ENCODE assay signal across 18 cellular contexts in genomic region chr4:6092131-6092530, GRCh38.
DNase-seq lines count a peak whose midpoint lies in the region; ATAC-seq lines count a peak whose summit lies in the region.
"Had no signal": no experiment of that assay in that cellular context is flagged by ENCODE, and none has a peak within 500 bp of the region (broad histone marks: within the 10 kb centered on the region; RNA-seq: fewer than 3 reads in every experiment).

No MANE protein-coding gene starts in this region.

- CTCF ChIA-PET in CD4-positive, alpha-beta memory T cell (lab: Charles Lee; ENCODE audit: partially characterized antibody), result no interaction called here

- peaks cover 21% of the 10 kb centered on the region for H3K4me1 ChIP-seq in BLaER1
- peaks cover 11% of the 10 kb centered on the region for H3K4me1 ChIP-seq in CD4-positive, alpha-beta memory T cell (ENCODE audit: insufficient read depth, low read length)
- H3K4me1 ChIP-seq: Caco-2, HAP-1, transverse colon had no signal

- peak overlapping the region in 4 of 8 donors; percentile 2 to 64 (median 24) for H3K4me3 Mint-ChIP-seq in CD4-positive, alpha-beta memory T cell
- no peak overlapping the region for H3K4me3 Mint-ChIP-seq in stimulated activated naive B cell treated with anti-CD40 and anti-IgM and Interleukin-4, amounts not matched to agents 10 μg/mL and 1 μg/mL and 100 μg/mL, for 72 hours

- POLR2A ChIA-PET in CD4-positive, alpha-beta memory T cell (lab: Charles Lee; ENCODE audit: partially characterized antibody), result no interaction called here

- H3K27me3 ChIP-seq in BLaER1, result no peaks in the 10 kb centered on the region
- H3K27me3 ChIP-seq in CD4-positive, alpha-beta memory T cell (ENCODE audit: insufficient read depth, low read length), result no peaks in the 10 kb centered on the region
- H3K27me3 ChIP-seq: MG63, transverse colon had no signal

- H3K27ac Mint-ChIP-seq in CD4-positive, alpha-beta memory T cell, result peak overlapping the region in 5 of 7 donors; percentile 15 to 81 (median 58)
- H3K27ac Mint-ChIP-seq in stimulated activated naive B cell treated with anti-CD40 and anti-IgM and Interleukin-4, amounts not matched to agents 10 μg/mL and 1 μg/mL and 100 μg/mL, for 72 hours, result no peak overlapping the region

- H3K4me3 ChIP-seq in BLaER1, result no peak overlapping the region
- H3K4me3 ChIP-seq in CD4-positive, alpha-beta memory T cell (ENCODE audit: low read length in 2 of 2), result no peak overlapping the region
- H3K4me3 ChIP-seq: HAP-1, MG63, transverse colon had no signal

- peak overlapping the region; percentile 57 for H3K4me2 ChIP-seq in BLaER1

- H4K20me1 ChIP-seq in BLaER1, result no peaks in the 10 kb centered on the region

- H3K4me1 Mint-ChIP-seq in CD4-positive, alpha-beta memory T cell, result peaks cover 11 to 24% (median 14%) of the 10 kb centered on the region in 4 donors
- no peaks in the 10 kb centered on the region for H3K4me1 Mint-ChIP-seq in stimulated activated naive B cell treated with anti-CD40 and anti-IgM and Interleukin-4, amounts not matched to agents 10 μg/mL and 1 μg/mL and 100 μg/mL, for 72 hours

- DNase-seq in CD4-positive, alpha-beta memory T cell, result no peak
- DNase-seq in NCI-H2029 treated with DMSO at 0.1 percent for 48 hours (lab: John Stamatoyannopoulos, UW), result peak; percentile 48
- DNase-seq in activated T-cell treated with anti-CD3 and anti-CD28 coated beads, Interleukin-2, amount 50 U/mL, for 48 hours, result no peak
- DNase-seq in stimulated activated naive B cell treated with anti-CD40 and anti-IgM and Interleukin-4, amounts not matched to agents 10 μg/mL and 1 μg/mL and 100 μg/mL, for 72 hours, result no peak
- no peak for DNase-seq in MV-4-11 (lab: John Stamatoyannopoulos, UW)
- DNase-seq: activated CD4-positive, CD25-positive, alpha-beta regulatory T cell treated with anti-CD3 and anti-CD28 coated beads, Interleukin-2, amount 50 U/mL, for 72 hours; Caco-2; EL; MG63; NCI-H1436; OCI-M1; small intestine; stimulated activated naive CD4-positive, alpha-beta T cell treated with Interleukin-2 at 50 U/mL for 16 hours; transverse colon had no signal

- H3K27ac ChIP-seq in BLaER1 (no peak overlapping the region), cingulate gyrus (ENCODE audit: low read depth, low read length) (peak overlapping the region; percentile 15)
- H3K27ac ChIP-seq in CD4-positive, alpha-beta memory T cell (ENCODE audit: low read depth, low read length), result no peak overlapping the region
- H3K27ac ChIP-seq: transverse colon had no signal

- H3K9me3 Mint-ChIP-seq in CD4-positive, alpha-beta memory T cell, result no peaks in the 10 kb centered on the region
- peaks cover 3 to 4% of the 10 kb centered on the region in 2 donors for H3K9me3 Mint-ChIP-seq in stimulated activated naive B cell treated with anti-CD40 and anti-IgM and Interleukin-4, amounts not matched to agents 10 μg/mL and 1 μg/mL and 100 μg/mL, for 72 hours

- intact Hi-C loops in CD4-positive, alpha-beta memory T cell (cut with micrococcal nuclease), result no loop called here

- H3K9me3 ChIP-seq in BLaER1, result no peaks in the 10 kb centered on the region
- H3K9me3 ChIP-seq in CD4-positive, alpha-beta memory T cell (ENCODE audit: control insufficient read depth in 1 of 2, low read length in 2 of 2), result no peaks in the 10 kb centered on the region
- H3K9me3 ChIP-seq: Caco-2, HAP-1, MG63, transverse colon had no signal

- H3K27me3 Mint-ChIP-seq in CD4-positive, alpha-beta memory T cell, result no peaks in the 10 kb centered on the region
- H3K27me3 Mint-ChIP-seq in stimulated activated naive B cell treated with anti-CD40 and anti-IgM and Interleukin-4, amounts not matched to agents 10 μg/mL and 1 μg/mL and 100 μg/mL, for 72 hours, result peaks cover 0 to 12% of the 10 kb centered on the region in 2 donors

- ATAC-seq in stimulated activated naive B cell treated with anti-CD40 and anti-IgM and Interleukin-4, amounts not matched to agents 10 μg/mL and 1 μg/mL and 100 μg/mL, for 72 hours (replicated peaks), result no peak
- no peak for ATAC-seq in GM19351 (IDR thresholded peaks at IDR 0.05; ENCODE audit: unreplicated experiment)

- H3K9ac ChIP-seq in BLaER1, result no peak overlapping the region

- H3K36me3 ChIP-seq in BLaER1, result no peaks in the 10 kb centered on the region
- no peaks in the 10 kb centered on the region for H3K36me3 ChIP-seq in CD4-positive, alpha-beta memory T cell (ENCODE audit: insufficient read depth, low read length)
- H3K36me3 ChIP-seq: HAP-1, MG63, transverse colon had no signal

- no peaks in the 10 kb centered on the region for H3K36me3 Mint-ChIP-seq in CD4-positive, alpha-beta memory T cell
- H3K36me3 Mint-ChIP-seq in stimulated activated naive B cell treated with anti-CD40 and anti-IgM and Interleukin-4, amounts not matched to agents 10 μg/mL and 1 μg/mL and 100 μg/mL, for 72 hours, result no peaks in the 10 kb centered on the region
